In genomic region chr6:28673800-28674671, GRCh38 we compare ENCODE assay signal across 8 cellular contexts.
DNase-seq lines count a peak whose midpoint lies in the region; ATAC-seq and TF ChIP-seq lines count a peak whose summit lies in the region.

No MANE protein-coding gene starts in this region.

- no peaks in the 10 kb centered on the region for H3K4me1 ChIP-seq in PC-3 (ENCODE audit: insufficient read depth, low read length)

- H3K36me3 Mint-ChIP-seq in CD4-positive, alpha-beta T cell (ENCODE audit: low read depth): no peaks in the 10 kb centered on the region
- H3K36me3 Mint-ChIP-seq in HFFc6 (ENCODE audit: low read depth): no peaks in the 10 kb centered on the region

- H3K27ac Mint-ChIP-seq in CD4-positive, alpha-beta T cell: no peak overlapping the region
- no peak overlapping the region for H3K27ac Mint-ChIP-seq in HFFc6

- BruUV-seq in PC-3 (replicated peaks; lab: Mats Ljungman, UMichigan): no TSS peak

- POLR2A ChIA-PET in CD4-positive, alpha-beta T cell (lab: Charles Lee): no interaction called here
- POLR2A ChIA-PET in PC-3 (lab: Charles Lee; ENCODE audit: unreplicated experiment): interaction anchor here (0.6 to 0.7 kb wide), 2 partner anchors 39 to 342 kb away, joined by 4 to 6 read pairs; no protein-coding TSS in a partner anchor

- peak overlapping the region; percentile 87 for H3K4me2 ChIP-seq in PC-3 (ENCODE audit: low read length)

- intact Hi-C loops in CD4-positive, alpha-beta T cell (cut with DNase I, micrococcal nuclease): no loop called here
- intact Hi-C loops in PC-3 (cut with micrococcal nuclease): loop anchor here (1.0 kb wide), 2 partner anchors 16 to 26 kb away; no protein-coding TSS in a partner anchor

- peak overlapping the region; percentile 77 for H3K4me3 Mint-ChIP-seq in CD4-positive, alpha-beta T cell
- H3K4me3 Mint-ChIP-seq in HFFc6: peak overlapping the region; percentile 90

- H3K36me3 ChIP-seq in PC-3 (ENCODE audit: low read depth, low read length): no peaks in the 10 kb centered on the region

- peak overlapping the region; percentile 94 for H2AFZ ChIP-seq in PC-3 (ENCODE audit: low read length)

- peak overlapping the region; percentile 73 for H3K4me3 ChIP-seq in PC-3 (ENCODE audit: low read length)

- peaks cover 3% of the 10 kb centered on the region for H3K9me3 Mint-ChIP-seq in CD4-positive, alpha-beta T cell
- H3K9me3 Mint-ChIP-seq in HFFc6: no peaks in the 10 kb centered on the region

- peaks cover 15% of the 10 kb centered on the region for H3K4me1 Mint-ChIP-seq in CD4-positive, alpha-beta T cell (ENCODE audit: low read depth)
- H3K4me1 Mint-ChIP-seq in HFFc6 (ENCODE audit: low read depth): peaks cover 10% of the 10 kb centered on the region

- H3K79me2 ChIP-seq in PC-3 (ENCODE audit: low read length): no peaks in the 10 kb centered on the region

- H4K20me1 ChIP-seq in PC-3 (ENCODE audit: low read length): no peaks in the 10 kb centered on the region

- H3K27me3 ChIP-seq in CD4-positive, alpha-beta T cell (ENCODE audit: control insufficient read depth, insufficient read depth, low read length): peaks cover 55% of the 10 kb centered on the region
- no peaks in the 10 kb centered on the region for H3K27me3 ChIP-seq in PC-3 (ENCODE audit: low read length)

- DNase-seq in CD4-positive, alpha-beta T cell: no peak
- DNase-seq in HFFc6 (peak; percentile 67), PC-3 (peak; percentile 92), amniotic epithelial cell (ENCODE audit: low read depth) (peak; percentile 58), kidney glomerular epithelial cell (lab: John Stamatoyannopoulos, UW) (peak; percentile 79)
- peak; percentile 37 to 53 for DNase-seq in stimulated activated CD8-positive, alpha-beta memory T cell treated with anti-CD3 and anti-CD28 coated beads, Interleukin-2, amount 100 ng/mL, for 48 hours (ENCODE audit: low read depth in 2 of 2)

- peak; percentile 29 for ATAC-seq in CD4-positive, alpha-beta T cell (ENCODE audit: poor library complexity)
- ATAC-seq in PC-3 (peak; percentile 92), GM18909 (IDR thresholded peaks at IDR 0.05; ENCODE audit: poor library complexity, unreplicated experiment) (no peak), HG02970 (IDR thresholded peaks at IDR 0.05; ENCODE audit: low FRiP score, unreplicated experiment) (no peak)

- no peaks in the 10 kb centered on the region for H3F3A ChIP-seq in PC-3 (ENCODE audit: low read length, unreplicated experiment)

- CTCF ChIA-PET in CD4-positive, alpha-beta T cell (lab: Charles Lee): no interaction called here
- CTCF ChIA-PET in PC-3 (lab: Charles Lee): interaction anchor here (0.6 to 0.7 kb wide), 2 partner anchors 94 to 863 kb away, joined by 4 to 5 read pairs; no protein-coding TSS in a partner anchor

- H3K27me3 Mint-ChIP-seq in CD4-positive, alpha-beta T cell: peaks cover 73% of the 10 kb centered on the region
- H3K27me3 Mint-ChIP-seq in HFFc6 (ENCODE audit: insufficient read depth): peaks cover 6% of the 10 kb centered on the region

- H3K9me2 ChIP-seq in PC-3 (replicated peaks; ENCODE audit: low read length): no peaks in the 10 kb centered on the region

- H3K27ac ChIP-seq in CD4-positive, alpha-beta T cell (ENCODE audit: low read depth, low read length): no peak overlapping the region
- H3K27ac ChIP-seq in PC-3 (ENCODE audit: low read length): no peak overlapping the region

- TF ChIP-seq CTCF in CD4-positive, alpha-beta T cell (IDR thresholded peaks at IDR 0.05): no peak
- TF ChIP-seq CTCF in HFFc6 (IDR thresholded peaks at IDR 0.05) (no peak), PC-3 (conservative IDR thresholded peaks at IDR 0.05; ENCODE audit: low read depth, low read length) (no peak)

- H3K9ac ChIP-seq in PC-3 (ENCODE audit: low read length): no peak overlapping the region

- peaks cover 4% of the 10 kb centered on the region for H3K9me3 ChIP-seq in CD4-positive, alpha-beta T cell (ENCODE audit: control insufficient read depth, low read length)
- no peaks in the 10 kb centered on the region for H3K9me3 ChIP-seq in PC-3 (ENCODE audit: low read length)

Comparison
In these comparisons a context has a peak if more than half of its experiments do, and no peak if none do; other contexts are left out.
1. ATAC-seq: peak in CD4-positive, alpha-beta T cell (single experiment) and PC-3 (single experiment); none in GM18909 (single experiment) and HG02970 (single experiment).
2. DNase-seq: peak in HFFc6 (single experiment), PC-3 (single experiment), amniotic epithelial cell (single experiment), kidney glomerular epithelial cell (single experiment) and stimulated activated CD8-positive, alpha-beta memory T cell treated with anti-CD3 and anti-CD28 coated beads, Interleukin-2, amount 100 ng/mL, for 48 hours (2 of 2); none in CD4-positive, alpha-beta T cell (0 of 10).